Comparison of ENCODE assay signal across 18 cellular contexts in genomic region chr2:74760875-74761630, GRCh38.
"Had no signal": no experiment of that assay in that cellular context is flagged by ENCODE, and none has a peak within 500 bp of the region (broad histone marks: within the 10 kb centered on the region; RNA-seq: fewer than 3 reads in every experiment).

No MANE protein-coding gene starts in this region.

- H2AFZ ChIP-seq: parathyroid adenoma had no signal

- ATAC-seq: activated naive CD8-positive, alpha-beta T cell treated with anti-CD3 and anti-CD28 coated beads, Interleukin-2, amount 50 U/mL, for 24 hours; activated T-helper 17 cell treated with anti-CD3 and anti-CD28 coated beads, Interleukin-2, amount 50 U/mL, for 72 hours; effector memory CD8-positive, alpha-beta T cell; mucosa of descending colon; naive thymus-derived CD8-positive, alpha-beta T cell had no signal

- H3K36me3 ChIP-seq: ascending aorta had no signal

- H3K9ac ChIP-seq: parathyroid adenoma had no signal

- H3K27ac ChIP-seq: ascending aorta, parathyroid adenoma had no signal

- H3K27me3 ChIP-seq: ascending aorta had no signal

- H3K4me1 ChIP-seq: ascending aorta had no signal

- DNase-seq: activated CD4-positive, alpha-beta T cell treated with anti-CD3 and anti-CD28 coated beads for 1 hour; activated CD4-positive, alpha-beta T cell treated with anti-CD3 and anti-CD28 coated beads, Interleukin-2, amount 50 U/mL, for 4 hours; activated naive CD4-positive, alpha-beta T cell treated with anti-CD3 and anti-CD28 coated beads for 36 hours; activated naive CD8-positive, alpha-beta T cell treated with anti-CD3 and anti-CD28 coated beads, Interleukin-2, amount 50 U/mL, for 24 hours; activated T-cell treated with anti-CD3 and anti-CD28 coated beads for 4 hours; dermis blood vessel endothelial cell; effector memory CD8-positive, alpha-beta T cell; foreskin melanocyte; kidney glomerular epithelial cell; mucosa of descending colon; naive thymus-derived CD8-positive, alpha-beta T cell; small intestine; stimulated activated CD4-positive, alpha-beta T cell treated with anti-CD3 and anti-CD28 coated beads, Interleukin-4, amount 100 ng/mL, for 4 hours; stimulated activated CD8-positive, alpha-beta memory T cell treated with anti-CD3 and anti-CD28 coated beads, Interleukin-4, amount 100 ng/mL, for 48 hours; T-helper 9 cell had no signal

- H3K79me2 ChIP-seq: parathyroid adenoma had no signal

- H3K4me3 ChIP-seq: ascending aorta, mucosa of descending colon had no signal
